22 cellular contexts compared by ENCODE assay signal in genomic region chr3:98800401-98800800, GRCh38. TPM values are rescaled to one million over a fixed set of nuclear protein-coding genes. Genes with fewer than 3 reads are reported as not detected.
A peak's percentile ranks its signal among the peaks of the same experiment; 100 is the strongest.
DNase-seq lines count a peak whose midpoint lies in the region; ATAC-seq, FAIRE-seq and TF ChIP-seq lines count a peak whose summit lies in the region.
"Had no signal": no experiment of that assay in that cellular context is flagged by ENCODE, and none has a peak within 500 bp of the region (broad histone marks: within the 10 kb centered on the region; RNA-seq: fewer than 3 reads in every experiment).

No MANE protein-coding gene starts in this region.

- H3K4me2 ChIP-seq in SK-N-SH (no peak overlapping the region), PC-9 (no peak overlapping the region)
- H3K4me2 ChIP-seq: BLaER1 treated with 17β-estradiol and CSF1 and Interleukin-3, amounts not matched to agents 10 nM and 100 nM had no signal

- H2AFZ ChIP-seq in SK-N-SH (ENCODE audit: low read depth) (no peak overlapping the region), PC-9 (no peak overlapping the region)

- peak in 1 of 2 donors; percentile 14 for TF ChIP-seq POLR2A in thyroid gland (IDR thresholded peaks at IDR 0.05)

- POLR2A ChIA-PET in SK-N-SH (lab: Yijun Ruan, JAX): no interaction called here
- POLR2A ChIA-PET in PC-9 (lab: Charles Lee; ENCODE audit: unreplicated experiment): no interaction called here

- no peak overlapping the region for H3K4me3 ChIP-seq in SK-N-SH (ENCODE audit: low read depth in 2 of 2, low read length in 1 of 2)
- H3K4me3 ChIP-seq in kidney (ENCODE audit: low read length in 2 of 2): no peak overlapping the region
- H3K4me3 ChIP-seq in thyroid gland (replicated peaks in 1 of 3): no peak overlapping the region
- H3K4me3 ChIP-seq in PC-9: no peak overlapping the region
- H3K4me3 ChIP-seq: BLaER1 treated with 17β-estradiol and CSF1 and Interleukin-3, amounts not matched to agents 10 nM and 100 nM had no signal

- peaks cover 6% of the 10 kb centered on the region; the same call in 1 of the 2 replicates for H3K79me2 ChIP-seq in SK-N-SH (ENCODE audit: insufficient read depth)
- H3K79me2 ChIP-seq in PC-9 (ENCODE audit: low read depth): no peaks in the 10 kb centered on the region

- H3K9me3 ChIP-seq in SK-N-SH (no peaks in the 10 kb centered on the region), kidney (ENCODE audit: control insufficient read depth in 1 of 2, low read length in 2 of 2) (no peaks in the 10 kb centered on the region), thyroid gland (no peaks in the 10 kb centered on the region), PC-9 (ENCODE audit: insufficient read depth, low read depth) (no peaks in the 10 kb centered on the region)

- H3K9ac ChIP-seq in SK-N-SH (no peak overlapping the region), kidney (ENCODE audit: low read length in 2 of 2) (no peak overlapping the region)
- H3K9ac ChIP-seq: BLaER1 treated with 17β-estradiol and CSF1 and Interleukin-3, amounts not matched to agents 10 nM and 100 nM had no signal

- no peaks in the 10 kb centered on the region for H3K27me3 ChIP-seq in SK-N-SH (ENCODE audit: insufficient read depth)
- H3K27me3 ChIP-seq in thyroid gland: no peaks in the 10 kb centered on the region
- H3K27me3 ChIP-seq in PC-9 (ENCODE audit: insufficient read depth, low read depth): no peaks in the 10 kb centered on the region
- H3K27me3 ChIP-seq: BLaER1 treated with 17β-estradiol and CSF1 and Interleukin-3, amounts not matched to agents 10 nM and 100 nM had no signal

- TF ChIP-seq CTCF in SK-N-SH (IDR thresholded peaks at IDR 0.05): no peak
- no peak for TF ChIP-seq CTCF in kidney (IDR thresholded peaks at IDR 0.05; ENCODE audit: borderline replicate concordance, extremely low read depth, insufficient read depth)
- no peak for TF ChIP-seq CTCF in thyroid gland (IDR thresholded peaks at IDR 0.05)
- TF ChIP-seq CTCF in PC-9 (conservative IDR thresholded peaks at IDR 0.05): no peak

- intact Hi-C loops in kidney (cut with DNase I): no loop called here
- intact Hi-C loops in thyroid gland (cut with DNase I): no loop called here
- intact Hi-C loops in sciatic nerve (cut with DNase I): no loop called here
- intact Hi-C loops in PC-9 (cut with micrococcal nuclease; ENCODE audit: unreplicated experiment): no loop called here

- CTCF ChIA-PET in SK-N-SH (lab: Yijun Ruan, JAX): interaction anchor here (0.9 kb wide), 1 partner anchor 200 kb away, joined by 3 read pairs; no protein-coding TSS in a partner anchor
- CTCF ChIA-PET in PC-9 (lab: Charles Lee): no interaction called here

- H3F3A ChIP-seq in SK-N-SH (replicated peaks; ENCODE audit: insufficient read depth) (peaks cover 68% of the 10 kb centered on the region), PC-9 (ENCODE audit: insufficient read depth, low read depth) (peaks cover 17% of the 10 kb centered on the region; the same call in 1 of the 2 replicates)

- H3K36me3 ChIP-seq in SK-N-SH (replicated peaks in 1 of 2; ENCODE audit: control insufficient read depth in 1 of 2, insufficient read depth in 2 of 2, low read length in 1 of 2): peaks cover 65 to 77% of the 10 kb centered on the region in 2 experiments
- peaks cover 0 to 4% of the 10 kb centered on the region in 2 donors for H3K36me3 ChIP-seq in kidney (ENCODE audit: control insufficient read depth in 1 of 2, insufficient read depth in 2 of 2, low read length in 2 of 2)
- no peaks in the 10 kb centered on the region for H3K36me3 ChIP-seq in thyroid gland
- peaks cover 29% of the 10 kb centered on the region; the same call in 1 of the 2 replicates for H3K36me3 ChIP-seq in PC-9 (ENCODE audit: low read depth)

- H3K9me2 ChIP-seq in SK-N-SH (no peaks in the 10 kb centered on the region), PC-9 (ENCODE audit: insufficient read depth) (no peaks in the 10 kb centered on the region)

- ATAC-seq in SK-N-SH treated with all-trans-retinoic acid at 6 μM for 48 hours: peak; percentile 23; the same call in 2 of the 3 replicates
- no peak for ATAC-seq in sciatic nerve
- ATAC-seq in HG03196 (IDR thresholded peaks at IDR 0.05; ENCODE audit: unreplicated experiment): no peak

- H4K20me1 ChIP-seq in SK-N-SH (ENCODE audit: insufficient read depth): peaks cover 51% of the 10 kb centered on the region
- no peaks in the 10 kb centered on the region for H4K20me1 ChIP-seq in PC-9 (ENCODE audit: insufficient read depth)

- no peak for TF ChIP-seq EP300 in SK-N-SH (IDR thresholded peaks at IDR 0.05; ENCODE audit: borderline replicate concordance in 1 of 2, low read depth in 1 of 2, low read length in 1 of 2)

- TF ChIP-seq RAD21 in SK-N-SH (IDR thresholded peaks at IDR 0.05; ENCODE audit: low read length): no peak

- H3K27ac ChIP-seq in SK-N-SH (ENCODE audit: low read depth in 2 of 2, low read length in 1 of 2): peak overlapping the region in 1 of 2 experiments; percentile 40; a peak in 1 of 4 replicates
- H3K27ac ChIP-seq in kidney (ENCODE audit: low read depth in 2 of 2, low read length in 2 of 2): no peak overlapping the region
- H3K27ac ChIP-seq in thyroid gland: peak overlapping the region in 2 of 3 donors; percentile 36 to 88
- H3K27ac ChIP-seq in PC-9: no peak overlapping the region
- H3K27ac ChIP-seq: 22Rv1; BLaER1 treated with 17β-estradiol and CSF1 and Interleukin-3, amounts not matched to agents 10 nM and 100 nM had no signal

- H3K4me1 ChIP-seq in SK-N-SH (ENCODE audit: control insufficient read depth in 1 of 2, insufficient read depth in 2 of 2, low read depth in 1 of 2, low read length in 1 of 2) (peaks cover 0 to 9% of the 10 kb centered on the region in 2 experiments; a peak in 2 of 4 replicates), kidney (ENCODE audit: control insufficient read depth in 1 of 2, insufficient read depth in 1 of 2, low read depth in 1 of 2, low read length in 2 of 2) (peaks cover 0 to 10% of the 10 kb centered on the region in 2 donors), thyroid gland (peaks cover 3 to 5% of the 10 kb centered on the region in 2 donors), PC-9 (replicated peaks; ENCODE audit: insufficient read depth) (no peaks in the 10 kb centered on the region)
- H3K4me1 ChIP-seq: BLaER1 treated with 17β-estradiol and CSF1 and Interleukin-3, amounts not matched to agents 10 nM and 100 nM had no signal

- peak; percentile 38 for FAIRE-seq in kidney (lab: Jason Lieb, UNC)
- FAIRE-seq: D721Med had no signal

- BruUV-seq in PC-9 (replicated peaks; lab: Mats Ljungman, UMichigan): no TSS peak

- 95% methylated on average over 3 of the region's 3 CpGs for WGBS in SK-N-SH (ENCODE audit: low lambda C conversion rate)
- 38 to 39% methylated on average over 3 of the region's 3 CpGs for WGBS in thyroid gland, 2 donors

- no peak for DNase-seq in SK-N-SH
- DNase-seq in astrocyte of the hippocampus (ENCODE audit: low read depth, low spot score): peak; percentile 26
- DNase-seq in kidney: no peak
- peak; percentile 65 to 74 for DNase-seq in thyroid gland
- DNase-seq in sciatic nerve (ENCODE audit: low spot score): no peak
- no peak for DNase-seq in PC-9
- DNase-seq: CD4-positive, alpha-beta memory T cell; DMS53; GDM1; GOT3; HCEC 1CT; KG1; NCI-H1105; NCI-H2081; NCI-H2171 treated with DMSO at 0.1 percent for 48 hours; NCI-H524 treated with DMSO at 0.1 percent for 48 hours; SIG-M5 had no signal

TF ChIP-seq in SK-N-SH treated with all-trans-retinoic acid at 6 μM for 48 hours, 23 proteins besides CTCF, POLR2A, EP300 and RAD21:
- TF ChIP-seq BACH2 (CRISPR knock-in tag; IDR thresholded peaks at IDR 0.05; ENCODE audit: borderline replicate concordance): no peak
- TF ChIP-seq CSDC2 (CRISPR knock-in tag; IDR thresholded peaks at IDR 0.05): no peak
- TF ChIP-seq SNAI2 (CRISPR knock-in tag; IDR thresholded peaks at IDR 0.05): no peak
- TF ChIP-seq RARB (CRISPR knock-in tag; IDR thresholded peaks at IDR 0.05): no peak
- no peak for TF ChIP-seq OSR1 (CRISPR knock-in tag; IDR thresholded peaks at IDR 0.05)
- TF ChIP-seq TOX (CRISPR knock-in tag; IDR thresholded peaks at IDR 0.05; ENCODE audit: borderline replicate concordance): no peak
- TF ChIP-seq ZC3H10 (CRISPR knock-in tag; IDR thresholded peaks at IDR 0.05): no peak
- no peak for TF ChIP-seq ZNF8 (CRISPR knock-in tag; IDR thresholded peaks at IDR 0.05)

TF ChIP-seq in SK-N-SH, 30 proteins besides CTCF, POLR2A, EP300 and RAD21 (continues in another document):
- TF ChIP-seq MXI1 (IDR thresholded peaks at IDR 0.05; ENCODE audit: low read depth, low read length): no peak
- no peak; the same call in 1 of the 2 replicates for TF ChIP-seq POLR2AphosphoS5 (IDR thresholded peaks at IDR 0.05; ENCODE audit: low read depth, low read length)
- no peak for TF ChIP-seq ELF1 (IDR thresholded peaks at IDR 0.05)
- no peak for TF ChIP-seq GATA2 (CRISPR knock-in tag; IDR thresholded peaks at IDR 0.05)
- TF ChIP-seq NRF1 (IDR thresholded peaks at IDR 0.05; ENCODE audit: low read depth, low read length): no peak
- no peak for TF ChIP-seq REST (IDR thresholded peaks at IDR 0.05; ENCODE audit: low read depth, low read length)

RNA-seq across cellular contexts. Expression of gene ST3GAL6, which starts 37.3 kb away (rescaled TPM):
- polyA plus RNA-seq in SK-N-SH (2012; rRNA removed): 16.3 and 17.9 TPM in 2 replicates
- 19.4 and 22.4 TPM in 2 replicates for polyA plus RNA-seq in SK-N-SH (2012; cell fraction: cytosol; rRNA removed)
- 15.9 and 33.7 TPM in 2 replicates for polyA plus RNA-seq in SK-N-SH (2012; cell fraction: nucleus; rRNA removed)
- total RNA-seq in kidney: 10.7 TPM
- 20.8 TPM for polyA plus RNA-seq in kidney (ENCODE audit: insufficient read depth, low read depth, low replicate concordance)
- total RNA-seq in thyroid gland: 10 to 100 TPM in 2 of 4 donors, 1 to 10 TPM in 2; 7.4 to 14.5 (median 9.9) TPM
- 25.1 TPM for total RNA-seq in sciatic nerve
- 5.4 and 6.6 TPM in 2 replicates for total RNA-seq in PC-9 (2021)

Comparison
In these comparisons a context has a peak if more than half of its experiments do, and no peak if none do; other contexts are left out.
1. DNase-seq: peak in astrocyte of the hippocampus (single experiment) and thyroid gland (2 of 2); none in SK-N-SH (single experiment), kidney (single experiment), sciatic nerve (single experiment) and PC-9 (0 of 2).
2. H3K27ac ChIP-seq: peak in thyroid gland (2 of 3); none in kidney (0 of 2) and PC-9 (single experiment).